Comparison of ENCODE assay signal across 9 cellular contexts in the genomic region with DNA sequence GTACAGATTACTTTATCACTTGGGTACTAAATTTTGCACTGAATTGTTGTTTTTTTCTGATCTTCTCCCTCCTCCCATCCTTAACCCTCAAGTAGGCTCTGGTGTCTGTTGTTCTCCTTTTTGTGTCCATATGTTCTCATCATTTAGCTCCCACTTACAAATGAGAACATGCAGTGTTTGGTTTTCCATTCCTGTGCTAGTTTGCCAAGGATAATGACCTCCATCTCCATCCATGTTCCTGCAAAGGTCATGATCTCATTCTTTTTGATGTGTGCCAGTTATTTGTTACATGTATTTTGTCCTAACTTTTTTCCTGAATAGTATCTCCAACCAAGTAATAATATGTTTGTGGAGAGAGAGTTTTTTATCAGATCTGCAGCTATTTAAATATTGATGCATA. TPM values are rescaled to one million over a fixed set of nuclear protein-coding genes. Genes with fewer than 3 reads are reported as not detected.
"Had no signal": no experiment of that assay in that cellular context is flagged by ENCODE, and none has a peak within 500 bp of the region (broad histone marks: within the 10 kb centered on the region; RNA-seq: fewer than 3 reads in every experiment).

No MANE protein-coding gene starts in this region.

- FAIRE-seq: G401.6, GM12878, GM12891, GM12892, GM18507, GM19239 had no signal

- H3K4me3 ChIP-seq: GM12878 had no signal

- DNase-seq: GDM1, GF-D8 had no signal

- ATAC-seq: GM12878 had no signal

RNA-seq across cellular contexts. Expression of a gene that starts 44.2 kb away (rescaled TPM):
- total RNA-seq: G401 had no signal
